Comparison of ENCODE assay signal across 1 cellular context in genomic region chr5:147168578-147169327, GRCh38.
TF ChIP-seq lines count a peak whose summit lies in the region.

No MANE protein-coding gene starts in this region.

TF ChIP-seq in H1, 55 proteins besides CTCF, POLR2A, EP300 and RAD21:
- TF ChIP-seq TEAD4 (IDR thresholded peaks at IDR 0.05; ENCODE audit: low read depth, low read length) (0 out of 2 replicates have a peak, but pooled peaks have one; percentile 17), CBX8 (IDR thresholded peaks at IDR 0.05; ENCODE audit: borderline replicate concordance, low read depth, low read length) (no peak)
